Comparison of ENCODE assay signal across 8 cellular contexts in genomic region chr7:64313740-64314491, GRCh38. TPM values are rescaled to one million over a fixed set of nuclear protein-coding genes. Genes with fewer than 3 reads are reported as not detected.
DNase-seq lines count a peak whose midpoint lies in the region; ATAC-seq and TF ChIP-seq lines count a peak whose summit lies in the region.

Gene ZNF736, plus strand, starts transcription at chr7:64313961. Its CDS starts 190 bp downstream, at chr7:64314151.

- H3K9ac ChIP-seq in duodenal mucosa (ENCODE audit: low read depth in 1 of 2, low read length in 2 of 2) = peak within 1 kb of the TSS; percentile 88 to 95

- POLR2A ChIA-PET in activated CD8-positive, alpha-beta T cell treated with anti-CD3 and anti-CD28 coated beads for 36 hours (lab: Charles Lee) = interaction anchor here (0.8 to 1.5 kb wide), 5 partner anchors 36 to 480 kb away, joined by 3 to 7 read pairs (median 4); partner anchors contain the start of genes ZNF107, ZNF138 and ZNF680

- no peaks in the 10 kb centered on the region for H3K27me3 ChIP-seq in duodenal mucosa (ENCODE audit: control insufficient read depth in 1 of 2, insufficient read depth in 2 of 2, low read length in 2 of 2)

- H3K27ac ChIP-seq in duodenal mucosa (ENCODE audit: low read depth, low read length) = peak within 1 kb of the TSS; percentile 51
- H3K27ac ChIP-seq in mesodermal cell (ENCODE audit: low read depth, low read length, severe bottlenecking) = peak within 1 kb of the TSS; percentile 97

- peaks cover 0 to 16% (median 10%) of the 10 kb centered on the region in 7 donors for H3K9me3 Mint-ChIP-seq in CD14-positive monocyte
- peaks cover 2% of the 10 kb centered on the region for H3K9me3 Mint-ChIP-seq in activated CD8-positive, alpha-beta T cell treated with anti-CD3 and anti-CD28 coated beads for 36 hours

- peaks cover 0 to 1% (median 0%) of the 10 kb centered on the region in 3 donors for H3K27me3 Mint-ChIP-seq in CD14-positive monocyte (ENCODE audit: low read depth in 3 of 3)
- H3K27me3 Mint-ChIP-seq in activated CD8-positive, alpha-beta T cell treated with anti-CD3 and anti-CD28 coated beads for 36 hours = no peaks in the 10 kb centered on the region

- CTCF ChIA-PET in activated CD8-positive, alpha-beta T cell treated with anti-CD3 and anti-CD28 coated beads for 36 hours (lab: Charles Lee) = interaction anchor here (1.0 kb wide), 1 partner anchor 11 kb away, joined by 4 read pairs; no protein-coding TSS in a partner anchor

- H3K27ac Mint-ChIP-seq in CD14-positive monocyte = peak within 1 kb of the TSS; percentile 98 to 100 (median 100)
- peak within 1 kb of the TSS; percentile 99 for H3K27ac Mint-ChIP-seq in activated CD8-positive, alpha-beta T cell treated with anti-CD3 and anti-CD28 coated beads for 36 hours

- ATAC-seq in GM19328 (IDR thresholded peaks at IDR 0.05; ENCODE audit: unreplicated experiment) (peak; percentile 100), HG03521 (IDR thresholded peaks at IDR 0.05; ENCODE audit: unreplicated experiment) (peak; percentile 100)
- peak; percentile 100 for ATAC-seq in activated CD8-positive, alpha-beta T cell treated with anti-CD3 and anti-CD28 coated beads for 36 hours

- H3K4me3 Mint-ChIP-seq in CD14-positive monocyte = peak within 1 kb of the TSS; percentile 97 to 100
- peak within 1 kb of the TSS; percentile 97 for H3K4me3 Mint-ChIP-seq in activated CD8-positive, alpha-beta T cell treated with anti-CD3 and anti-CD28 coated beads for 36 hours

- peaks cover 23% of the 10 kb centered on the region for H3K4me1 Mint-ChIP-seq in CD14-positive monocyte
- H3K4me1 Mint-ChIP-seq in activated CD8-positive, alpha-beta T cell treated with anti-CD3 and anti-CD28 coated beads for 36 hours (ENCODE audit: low read depth) = peaks cover 31% of the 10 kb centered on the region

- H3K4me1 ChIP-seq in duodenal mucosa (ENCODE audit: control insufficient read depth in 1 of 2, insufficient read depth in 2 of 2, low read length in 2 of 2) = peaks cover 9 to 12% of the 10 kb centered on the region in 2 donors
- H3K4me1 ChIP-seq in mesodermal cell (ENCODE audit: control insufficient read depth, insufficient read depth, low read length, poor library complexity, severe bottlenecking) = no peaks in the 10 kb centered on the region

- peak; percentile 89 for DNase-seq in CD14-positive monocyte (ENCODE audit: low spot score)
- peak; percentile 90 for DNase-seq in NCI-H82 treated with DMSO at 0.1 percent for 48 hours (lab: John Stamatoyannopoulos, UW; ENCODE audit: unreplicated experiment)
- peak; percentile 95 for DNase-seq in activated CD8-positive, alpha-beta T cell treated with anti-CD3 and anti-CD28 coated beads for 36 hours
- DNase-seq in stimulated activated CD8-positive, alpha-beta memory T cell treated with anti-CD3 and anti-CD28 coated beads, Interleukin-4, amount 100 ng/mL, for 4 hours (ENCODE audit: low read depth in 2 of 2, low spot score in 1 of 2) = peak; percentile 71 to 73

- H3K4me3 ChIP-seq in duodenal mucosa (ENCODE audit: low read depth in 1 of 2, low read length in 2 of 2) (peak within 1 kb of the TSS; percentile 96 to 99), mesodermal cell (ENCODE audit: extremely low read depth, insufficient read depth, low read length, poor library complexity, severe bottlenecking) (peak within 1 kb of the TSS; percentile 55)

- WGBS in mesodermal cell (ENCODE audit: insufficient coverage in 2 of 2), 2 experiments = 33 to 34% methylated on average over 19 to 24 of the region's 33 CpGs

- peaks cover 0 to 3% of the 10 kb centered on the region in 2 donors for H3K9me3 ChIP-seq in duodenal mucosa (ENCODE audit: control insufficient read depth in 1 of 2, low read length in 2 of 2)
- peaks cover 33% of the 10 kb centered on the region for H3K9me3 ChIP-seq in mesodermal cell (ENCODE audit: control insufficient read depth, low read length)

- no peaks in the 10 kb centered on the region for H3K36me3 ChIP-seq in duodenal mucosa (ENCODE audit: control insufficient read depth in 1 of 2, insufficient read depth in 2 of 2, low read length in 2 of 2)
- peaks cover 6% of the 10 kb centered on the region for H3K36me3 ChIP-seq in mesodermal cell (ENCODE audit: control insufficient read depth, insufficient read depth, low read length)

- intact Hi-C loops in CD14-positive monocyte (cut with micrococcal nuclease) = loop anchor here (5.0 to 10.0 kb wide), 5 partner anchors 248 to 591 kb away; partner anchors contain the start of genes ZNF680 (in 2 of the 2), ZNF107 (in 1 of the 2), ZNF138 (in 1 of the 2) and ZNF273 (in 1 of the 2)
- intact Hi-C loops in activated CD8-positive, alpha-beta T cell treated with anti-CD3 and anti-CD28 coated beads for 36 hours (cut with micrococcal nuclease) = no loop called here

- H3K36me3 Mint-ChIP-seq in CD14-positive monocyte = peaks cover 10 to 15% of the 10 kb centered on the region in 2 donors
- peaks cover 30% of the 10 kb centered on the region for H3K36me3 Mint-ChIP-seq in activated CD8-positive, alpha-beta T cell treated with anti-CD3 and anti-CD28 coated beads for 36 hours (ENCODE audit: low read depth)

- TF ChIP-seq CTCF in CD14-positive monocyte (IDR thresholded peaks at IDR 0.05) = no peak
- no peak for TF ChIP-seq CTCF in activated CD8-positive, alpha-beta T cell treated with anti-CD3 and anti-CD28 coated beads for 36 hours (IDR thresholded peaks at IDR 0.05)

RNA-seq across cellular contexts. Expression of gene ZNF736, which starts in this region (rescaled TPM):
- polyA plus RNA-seq in CD14-positive monocyte = 1 to 10 TPM; 1.3 to 1.4 TPM
- total RNA-seq in activated CD8-positive, alpha-beta T cell treated with anti-CD3 and anti-CD28 coated beads for 36 hours = 10 to 100 TPM; 26.3 to 27.2 TPM
- polyA plus RNA-seq in mesodermal cell (2013, experiment 1 of 2) = 5.3 TPM
- polyA plus RNA-seq in mesodermal cell (2013, experiment 2 of 2) = 3.2 TPM

Comparison
In these comparisons a context has a peak if more than half of its experiments do, and no peak if none do; other contexts are left out.
1. Peak in every context shown above with its lines: DNase-seq, ATAC-seq, H3K4me3 ChIP-seq and H3K27ac ChIP-seq.